In the genomic region with DNA sequence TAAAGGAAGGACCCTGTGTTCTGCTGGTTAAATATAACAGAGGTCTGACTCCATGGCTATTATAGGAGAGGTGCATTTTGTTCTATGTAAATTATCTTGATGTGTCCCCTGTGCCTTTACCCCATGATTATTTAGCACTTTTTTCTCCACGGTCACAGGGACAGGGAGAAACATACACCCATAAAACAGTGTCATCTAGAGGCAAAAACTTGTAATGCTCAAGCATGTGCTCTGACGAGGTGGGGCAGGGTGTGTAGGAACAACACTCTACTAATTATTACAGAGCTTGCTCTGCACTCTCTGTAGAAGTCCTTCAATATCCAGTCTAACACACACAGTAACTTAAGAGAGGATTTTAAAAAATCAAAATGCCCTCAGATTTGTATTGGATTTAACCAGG, we compare ENCODE assay signal across 1 cellular context.
TF ChIP-seq lines count a peak whose summit lies in the region.

No MANE protein-coding gene starts in this region.

TF ChIP-seq in K562, 482 proteins besides CTCF, POLR2A, EP300 and RAD21 (continued from another document):
- TF ChIP-seq FOS (IDR thresholded peaks at IDR 0.05; ENCODE audit: extremely low read depth, insufficient read length) = no peak
- no peak for TF ChIP-seq RBM34 (IDR thresholded peaks at IDR 0.05; ENCODE audit: borderline replicate concordance, insufficient read depth, low read length)
- TF ChIP-seq, protein P1, sequence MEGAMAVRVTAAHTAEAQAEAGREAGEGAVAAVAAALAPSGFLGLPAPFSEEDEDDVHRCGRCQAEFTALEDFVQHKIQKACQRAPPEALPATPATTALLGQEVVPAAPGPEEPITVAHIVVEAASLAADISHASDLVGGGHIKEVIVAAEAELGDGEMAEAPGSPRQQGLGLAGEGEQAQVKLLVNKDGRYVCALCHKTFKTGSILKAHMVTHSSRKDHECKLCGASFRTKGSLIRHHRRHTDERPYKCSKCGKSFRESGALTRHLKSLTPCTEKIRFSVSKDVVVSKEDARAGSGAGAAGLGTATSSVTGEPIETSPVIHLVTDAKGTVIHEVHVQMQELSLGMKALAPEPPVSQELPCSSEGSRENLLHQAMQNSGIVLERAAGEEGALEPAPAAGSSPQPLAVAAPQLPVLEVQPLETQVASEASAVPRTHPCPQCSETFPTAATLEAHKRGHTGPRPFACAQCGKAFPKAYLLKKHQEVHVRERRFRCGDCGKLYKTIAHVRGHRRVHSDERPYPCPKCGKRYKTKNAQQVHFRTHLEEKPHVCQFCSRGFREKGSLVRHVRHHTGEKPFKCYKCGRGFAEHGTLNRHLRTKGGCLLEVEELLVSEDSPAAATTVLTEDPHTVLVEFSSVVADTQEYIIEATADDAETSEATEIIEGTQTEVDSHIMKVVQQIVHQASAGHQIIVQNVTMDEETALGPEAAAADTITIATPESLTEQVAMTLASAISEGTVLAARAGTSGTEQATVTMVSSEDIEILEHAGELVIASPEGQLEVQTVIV (CRISPR knock-in tag; IDR thresholded peaks at IDR 0.05; ENCODE audit: borderline replicate concordance) = no peak
- no peak for TF ChIP-seq U2AF1 (optimal IDR thresholded peaks at IDR 0.05; ENCODE audit: low read depth, low read length)
- TF ChIP-seq, protein P2, sequence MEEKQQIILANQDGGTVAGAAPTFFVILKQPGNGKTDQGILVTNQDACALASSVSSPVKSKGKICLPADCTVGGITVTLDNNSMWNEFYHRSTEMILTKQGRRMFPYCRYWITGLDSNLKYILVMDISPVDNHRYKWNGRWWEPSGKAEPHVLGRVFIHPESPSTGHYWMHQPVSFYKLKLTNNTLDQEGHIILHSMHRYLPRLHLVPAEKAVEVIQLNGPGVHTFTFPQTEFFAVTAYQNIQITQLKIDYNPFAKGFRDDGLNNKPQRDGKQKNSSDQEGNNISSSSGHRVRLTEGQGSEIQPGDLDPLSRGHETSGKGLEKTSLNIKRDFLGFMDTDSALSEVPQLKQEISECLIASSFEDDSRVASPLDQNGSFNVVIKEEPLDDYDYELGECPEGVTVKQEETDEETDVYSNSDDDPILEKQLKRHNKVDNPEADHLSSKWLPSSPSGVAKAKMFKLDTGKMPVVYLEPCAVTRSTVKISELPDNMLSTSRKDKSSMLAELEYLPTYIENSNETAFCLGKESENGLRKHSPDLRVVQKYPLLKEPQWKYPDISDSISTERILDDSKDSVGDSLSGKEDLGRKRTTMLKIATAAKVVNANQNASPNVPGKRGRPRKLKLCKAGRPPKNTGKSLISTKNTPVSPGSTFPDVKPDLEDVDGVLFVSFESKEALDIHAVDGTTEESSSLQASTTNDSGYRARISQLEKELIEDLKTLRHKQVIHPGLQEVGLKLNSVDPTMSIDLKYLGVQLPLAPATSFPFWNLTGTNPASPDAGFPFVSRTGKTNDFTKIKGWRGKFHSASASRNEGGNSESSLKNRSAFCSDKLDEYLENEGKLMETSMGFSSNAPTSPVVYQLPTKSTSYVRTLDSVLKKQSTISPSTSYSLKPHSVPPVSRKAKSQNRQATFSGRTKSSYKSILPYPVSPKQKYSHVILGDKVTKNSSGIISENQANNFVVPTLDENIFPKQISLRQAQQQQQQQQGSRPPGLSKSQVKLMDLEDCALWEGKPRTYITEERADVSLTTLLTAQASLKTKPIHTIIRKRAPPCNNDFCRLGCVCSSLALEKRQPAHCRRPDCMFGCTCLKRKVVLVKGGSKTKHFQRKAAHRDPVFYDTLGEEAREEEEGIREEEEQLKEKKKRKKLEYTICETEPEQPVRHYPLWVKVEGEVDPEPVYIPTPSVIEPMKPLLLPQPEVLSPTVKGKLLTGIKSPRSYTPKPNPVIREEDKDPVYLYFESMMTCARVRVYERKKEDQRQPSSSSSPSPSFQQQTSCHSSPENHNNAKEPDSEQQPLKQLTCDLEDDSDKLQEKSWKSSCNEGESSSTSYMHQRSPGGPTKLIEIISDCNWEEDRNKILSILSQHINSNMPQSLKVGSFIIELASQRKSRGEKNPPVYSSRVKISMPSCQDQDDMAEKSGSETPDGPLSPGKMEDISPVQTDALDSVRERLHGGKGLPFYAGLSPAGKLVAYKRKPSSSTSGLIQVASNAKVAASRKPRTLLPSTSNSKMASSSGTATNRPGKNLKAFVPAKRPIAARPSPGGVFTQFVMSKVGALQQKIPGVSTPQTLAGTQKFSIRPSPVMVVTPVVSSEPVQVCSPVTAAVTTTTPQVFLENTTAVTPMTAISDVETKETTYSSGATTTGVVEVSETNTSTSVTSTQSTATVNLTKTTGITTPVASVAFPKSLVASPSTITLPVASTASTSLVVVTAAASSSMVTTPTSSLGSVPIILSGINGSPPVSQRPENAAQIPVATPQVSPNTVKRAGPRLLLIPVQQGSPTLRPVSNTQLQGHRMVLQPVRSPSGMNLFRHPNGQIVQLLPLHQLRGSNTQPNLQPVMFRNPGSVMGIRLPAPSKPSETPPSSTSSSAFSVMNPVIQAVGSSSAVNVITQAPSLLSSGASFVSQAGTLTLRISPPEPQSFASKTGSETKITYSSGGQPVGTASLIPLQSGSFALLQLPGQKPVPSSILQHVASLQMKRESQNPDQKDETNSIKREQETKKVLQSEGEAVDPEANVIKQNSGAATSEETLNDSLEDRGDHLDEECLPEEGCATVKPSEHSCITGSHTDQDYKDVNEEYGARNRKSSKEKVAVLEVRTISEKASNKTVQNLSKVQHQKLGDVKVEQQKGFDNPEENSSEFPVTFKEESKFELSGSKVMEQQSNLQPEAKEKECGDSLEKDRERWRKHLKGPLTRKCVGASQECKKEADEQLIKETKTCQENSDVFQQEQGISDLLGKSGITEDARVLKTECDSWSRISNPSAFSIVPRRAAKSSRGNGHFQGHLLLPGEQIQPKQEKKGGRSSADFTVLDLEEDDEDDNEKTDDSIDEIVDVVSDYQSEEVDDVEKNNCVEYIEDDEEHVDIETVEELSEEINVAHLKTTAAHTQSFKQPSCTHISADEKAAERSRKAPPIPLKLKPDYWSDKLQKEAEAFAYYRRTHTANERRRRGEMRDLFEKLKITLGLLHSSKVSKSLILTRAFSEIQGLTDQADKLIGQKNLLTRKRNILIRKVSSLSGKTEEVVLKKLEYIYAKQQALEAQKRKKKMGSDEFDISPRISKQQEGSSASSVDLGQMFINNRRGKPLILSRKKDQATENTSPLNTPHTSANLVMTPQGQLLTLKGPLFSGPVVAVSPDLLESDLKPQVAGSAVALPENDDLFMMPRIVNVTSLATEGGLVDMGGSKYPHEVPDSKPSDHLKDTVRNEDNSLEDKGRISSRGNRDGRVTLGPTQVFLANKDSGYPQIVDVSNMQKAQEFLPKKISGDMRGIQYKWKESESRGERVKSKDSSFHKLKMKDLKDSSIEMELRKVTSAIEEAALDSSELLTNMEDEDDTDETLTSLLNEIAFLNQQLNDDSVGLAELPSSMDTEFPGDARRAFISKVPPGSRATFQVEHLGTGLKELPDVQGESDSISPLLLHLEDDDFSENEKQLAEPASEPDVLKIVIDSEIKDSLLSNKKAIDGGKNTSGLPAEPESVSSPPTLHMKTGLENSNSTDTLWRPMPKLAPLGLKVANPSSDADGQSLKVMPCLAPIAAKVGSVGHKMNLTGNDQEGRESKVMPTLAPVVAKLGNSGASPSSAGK (IDR thresholded peaks at IDR 0.05) = 0 out of 2 replicates have a peak, but pooled peaks have one; percentile 28
- TF ChIP-seq HOXB6 (CRISPR knock-in tag; IDR thresholded peaks at IDR 0.05; ENCODE audit: borderline replicate concordance) = no peak
- TF ChIP-seq MYC (IDR thresholded peaks at IDR 0.05; ENCODE audit: low read depth, low read length) = peak; percentile 69
- no peak for TF ChIP-seq MYC (CRISPR knock-in tag; IDR thresholded peaks at IDR 0.05; ENCODE audit: borderline replicate concordance, low read depth)
- TF ChIP-seq ASH1L (IDR thresholded peaks at IDR 0.05; ENCODE audit: borderline replicate concordance, low read depth, partially characterized antibody) = no peak
- TF ChIP-seq SIX5 (IDR thresholded peaks at IDR 0.05; ENCODE audit: borderline replicate concordance in 1 of 2, insufficient read depth in 1 of 2, low read depth in 1 of 2, low read length in 2 of 2) = no peak
- no peak; the same call in 1 of the 2 replicates for TF ChIP-seq MAFG (tag; conservative IDR thresholded peaks at IDR 0.05)
- TF ChIP-seq NFE2 (IDR thresholded peaks at IDR 0.05; ENCODE audit: low read depth) = peak; percentile 31; the same call in 1 of the 2 replicates
